ENCODE assay signal across 1 cellular context in the genomic region with DNA sequence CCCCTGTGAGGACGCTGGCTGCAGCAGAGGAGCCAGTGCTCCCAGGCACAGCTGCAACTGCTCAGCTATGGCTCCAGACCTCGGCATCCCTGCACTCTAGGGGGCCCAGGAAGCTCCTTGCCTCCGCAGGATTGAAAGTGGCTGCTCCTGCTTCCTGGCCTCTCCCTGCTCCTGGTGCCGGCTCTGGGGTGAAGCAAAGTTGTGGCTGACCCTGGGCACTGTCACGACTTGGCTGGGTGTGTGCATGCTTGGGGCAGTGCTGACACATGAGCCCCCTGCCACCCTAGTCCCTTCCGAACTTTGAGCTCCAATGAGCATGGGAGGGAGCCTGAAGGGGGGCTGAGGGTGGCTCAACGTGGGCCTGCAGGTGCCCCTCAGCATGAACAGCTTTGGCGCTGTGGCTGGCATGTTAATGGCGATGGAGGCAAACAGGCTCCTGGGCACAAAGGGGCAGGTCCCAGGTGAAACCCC.
TF ChIP-seq lines count a peak whose summit lies in the region.

No MANE protein-coding gene starts in this region.

TF ChIP-seq in GM23338, 12 proteins besides CTCF, POLR2A, EP300 and RAD21 (continued from another document):
- TF ChIP-seq, protein P1, sequence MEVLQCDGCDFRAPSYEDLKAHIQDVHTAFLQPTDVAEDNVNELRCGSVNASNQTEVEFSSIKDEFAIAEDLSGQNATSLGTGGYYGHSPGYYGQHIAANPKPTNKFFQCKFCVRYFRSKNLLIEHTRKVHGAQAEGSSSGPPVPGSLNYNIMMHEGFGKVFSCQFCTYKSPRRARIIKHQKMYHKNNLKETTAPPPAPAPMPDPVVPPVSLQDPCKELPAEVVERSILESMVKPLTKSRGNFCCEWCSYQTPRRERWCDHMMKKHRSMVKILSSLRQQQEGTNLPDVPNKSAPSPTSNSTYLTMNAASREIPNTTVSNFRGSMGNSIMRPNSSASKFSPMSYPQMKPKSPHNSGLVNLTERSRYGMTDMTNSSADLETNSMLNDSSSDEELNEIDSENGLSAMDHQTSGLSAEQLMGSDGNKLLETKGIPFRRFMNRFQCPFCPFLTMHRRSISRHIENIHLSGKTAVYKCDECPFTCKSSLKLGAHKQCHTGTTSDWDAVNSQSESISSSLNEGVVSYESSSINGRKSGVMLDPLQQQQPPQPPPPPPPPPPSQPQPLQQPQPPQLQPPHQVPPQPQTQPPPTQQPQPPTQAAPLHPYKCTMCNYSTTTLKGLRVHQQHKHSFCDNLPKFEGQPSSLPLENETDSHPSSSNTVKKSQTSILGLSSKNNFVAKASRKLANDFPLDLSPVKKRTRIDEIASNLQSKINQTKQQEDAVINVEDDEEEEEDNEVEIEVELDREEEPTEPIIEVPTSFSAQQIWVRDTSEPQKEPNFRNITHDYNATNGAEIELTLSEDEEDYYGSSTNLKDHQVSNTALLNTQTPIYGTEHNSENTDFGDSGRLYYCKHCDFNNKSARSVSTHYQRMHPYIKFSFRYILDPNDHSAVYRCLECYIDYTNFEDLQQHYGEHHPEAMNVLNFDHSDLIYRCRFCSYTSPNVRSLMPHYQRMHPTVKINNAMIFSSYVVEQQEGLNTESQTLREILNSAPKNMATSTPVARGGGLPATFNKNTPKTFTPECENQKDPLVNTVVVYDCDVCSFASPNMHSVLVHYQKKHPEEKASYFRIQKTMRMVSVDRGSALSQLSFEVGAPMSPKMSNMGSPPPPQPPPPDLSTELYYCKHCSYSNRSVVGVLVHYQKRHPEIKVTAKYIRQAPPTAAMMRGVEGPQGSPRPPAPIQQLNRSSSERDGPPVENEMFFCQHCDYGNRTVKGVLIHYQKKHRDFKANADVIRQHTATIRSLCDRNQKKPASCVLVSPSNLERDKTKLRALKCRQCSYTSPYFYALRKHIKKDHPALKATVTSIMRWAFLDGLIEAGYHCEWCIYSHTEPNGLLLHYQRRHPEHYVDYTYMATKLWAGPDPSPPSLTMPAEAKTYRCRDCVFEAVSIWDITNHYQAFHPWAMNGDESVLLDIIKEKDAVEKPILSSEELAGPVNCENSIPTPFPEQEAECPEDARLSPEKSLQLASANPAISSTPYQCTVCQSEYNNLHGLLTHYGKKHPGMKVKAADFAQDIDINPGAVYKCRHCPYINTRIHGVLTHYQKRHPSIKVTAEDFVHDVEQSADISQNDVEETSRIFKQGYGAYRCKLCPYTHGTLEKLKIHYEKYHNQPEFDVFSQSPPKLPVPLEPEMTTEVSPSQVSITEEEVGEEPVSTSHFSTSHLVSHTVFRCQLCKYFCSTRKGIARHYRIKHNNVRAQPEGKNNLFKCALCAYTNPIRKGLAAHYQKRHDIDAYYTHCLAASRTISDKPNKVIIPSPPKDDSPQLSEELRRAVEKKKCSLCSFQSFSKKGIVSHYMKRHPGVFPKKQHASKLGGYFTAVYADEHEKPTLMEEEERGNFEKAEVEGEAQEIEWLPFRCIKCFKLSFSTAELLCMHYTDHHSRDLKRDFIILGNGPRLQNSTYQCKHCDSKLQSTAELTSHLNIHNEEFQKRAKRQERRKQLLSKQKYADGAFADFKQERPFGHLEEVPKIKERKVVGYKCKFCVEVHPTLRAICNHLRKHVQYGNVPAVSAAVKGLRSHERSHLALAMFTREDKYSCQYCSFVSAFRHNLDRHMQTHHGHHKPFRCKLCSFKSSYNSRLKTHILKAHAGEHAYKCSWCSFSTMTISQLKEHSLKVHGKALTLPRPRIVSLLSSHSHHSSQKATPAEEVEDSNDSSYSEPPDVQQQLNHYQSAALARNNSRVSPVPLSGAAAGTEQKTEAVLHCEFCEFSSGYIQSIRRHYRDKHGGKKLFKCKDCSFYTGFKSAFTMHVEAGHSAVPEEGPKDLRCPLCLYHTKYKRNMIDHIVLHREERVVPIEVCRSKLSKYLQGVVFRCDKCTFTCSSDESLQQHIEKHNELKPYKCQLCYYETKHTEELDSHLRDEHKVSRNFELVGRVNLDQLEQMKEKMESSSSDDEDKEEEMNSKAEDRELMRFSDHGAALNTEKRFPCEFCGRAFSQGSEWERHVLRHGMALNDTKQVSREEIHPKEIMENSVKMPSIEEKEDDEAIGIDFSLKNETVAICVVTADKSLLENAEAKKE (CRISPR knock-in tag; IDR thresholded peaks at IDR 0.05): no peak
- no peak for TF ChIP-seq NANOG (IDR thresholded peaks at IDR 0.05; ENCODE audit: borderline replicate concordance)
- TF ChIP-seq, protein P2, sequence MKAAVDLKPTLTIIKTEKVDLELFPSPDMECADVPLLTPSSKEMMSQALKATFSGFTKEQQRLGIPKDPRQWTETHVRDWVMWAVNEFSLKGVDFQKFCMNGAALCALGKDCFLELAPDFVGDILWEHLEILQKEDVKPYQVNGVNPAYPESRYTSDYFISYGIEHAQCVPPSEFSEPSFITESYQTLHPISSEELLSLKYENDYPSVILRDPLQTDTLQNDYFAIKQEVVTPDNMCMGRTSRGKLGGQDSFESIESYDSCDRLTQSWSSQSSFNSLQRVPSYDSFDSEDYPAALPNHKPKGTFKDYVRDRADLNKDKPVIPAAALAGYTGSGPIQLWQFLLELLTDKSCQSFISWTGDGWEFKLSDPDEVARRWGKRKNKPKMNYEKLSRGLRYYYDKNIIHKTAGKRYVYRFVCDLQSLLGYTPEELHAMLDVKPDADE (IDR thresholded peaks at IDR 0.05): no peak
- no peak for TF ChIP-seq ZNF331 (CRISPR knock-in tag; IDR thresholded peaks at IDR 0.05; ENCODE audit: low read depth)
- no peak for TF ChIP-seq STAT1 (IDR thresholded peaks at IDR 0.05; ENCODE audit: unreplicated experiment)
- no peak for TF ChIP-seq EZH2 (IDR thresholded peaks at IDR 0.05; ENCODE audit: low read depth, unreplicated experiment)
- no peak for TF ChIP-seq JUNB (IDR thresholded peaks at IDR 0.05; ENCODE audit: unreplicated experiment)
- no peak for TF ChIP-seq CREB1 (CRISPR knock-in tag; IDR thresholded peaks at IDR 0.05; ENCODE audit: low read depth)
- TF ChIP-seq EZH2phosphoT487 (IDR thresholded peaks at IDR 0.05; ENCODE audit: unreplicated experiment): no peak
TF ChIP-seq in GM23338: peak in this region for 0.
